In the genomic region with DNA sequence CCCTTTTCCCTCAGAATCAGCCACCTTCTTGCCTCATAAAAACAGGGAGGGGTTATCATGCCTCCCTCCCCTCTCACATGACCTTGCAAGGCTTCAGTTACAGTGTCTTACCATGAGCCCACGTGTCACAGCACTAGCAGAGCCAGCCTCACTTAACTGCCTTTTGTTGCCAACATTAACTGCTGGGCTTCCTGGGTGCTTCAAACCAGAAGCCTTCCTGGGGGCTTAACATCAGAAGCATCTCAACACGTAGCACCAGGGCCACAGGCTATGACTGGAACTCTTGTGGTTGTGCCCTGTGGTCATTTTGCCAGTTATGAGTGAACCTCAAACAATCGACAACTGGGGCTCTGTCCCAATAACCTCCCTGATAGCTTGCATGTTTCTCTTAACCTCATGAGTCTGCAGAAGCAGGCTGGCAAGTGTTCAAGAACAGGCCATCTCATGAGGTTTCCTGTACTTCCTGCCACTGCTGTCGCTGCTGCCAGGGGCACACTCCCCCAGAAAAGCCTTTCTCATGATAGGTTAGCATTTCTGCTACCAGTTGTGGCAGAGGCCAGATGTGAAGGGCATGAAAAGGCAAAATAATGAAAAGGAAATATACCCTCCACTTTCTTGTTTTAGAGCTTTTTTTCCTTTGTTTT, we compare ENCODE assay signal across 1 cellular context.
TF ChIP-seq lines count a peak whose summit lies in the region.

No MANE protein-coding gene starts in this region.

TF ChIP-seq in HepG2, 621 proteins besides CTCF, POLR2A, EP300 and RAD21 (continued from another document):
- TF ChIP-seq JUN (CRISPR knock-in tag; IDR thresholded peaks at IDR 0.05) = no peak
- TF ChIP-seq ZNF496 (CRISPR knock-in tag; IDR thresholded peaks at IDR 0.05; ENCODE audit: insufficient replicate concordance) = no peak
TF ChIP-seq in HepG2: peak in this region for 0.
